ENCODE assay signal across 15 cellular contexts in the genomic region with DNA sequence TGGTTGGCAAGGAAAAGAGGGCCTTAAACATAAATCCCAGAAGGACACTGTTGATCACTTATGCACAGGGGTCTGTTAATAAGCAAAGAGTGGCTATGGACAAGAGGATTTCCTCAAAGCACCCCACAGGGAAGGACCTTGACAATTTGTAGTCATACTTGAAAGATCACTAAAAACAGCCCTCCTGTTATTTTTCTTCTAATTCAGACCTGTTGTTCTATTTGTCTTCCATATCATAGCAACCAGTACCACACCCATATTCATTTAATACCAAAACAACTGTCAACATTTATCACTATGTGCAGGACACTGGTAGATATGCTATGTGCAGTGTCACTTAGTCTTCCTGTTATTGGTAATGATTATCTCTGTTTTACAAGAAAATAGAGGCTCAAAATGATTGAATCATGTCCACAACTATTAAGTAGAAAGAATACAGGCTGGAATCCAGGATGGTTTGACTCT. TPM values are rescaled to one million over a fixed set of nuclear protein-coding genes. Genes with fewer than 3 reads are reported as not detected.
A peak's percentile ranks its signal among the peaks of the same experiment; 100 is the strongest.
DNase-seq lines count a peak whose midpoint lies in the region; ATAC-seq and TF ChIP-seq lines count a peak whose summit lies in the region.
"Had no signal": no experiment of that assay in that cellular context is flagged by ENCODE, and none has a peak within 500 bp of the region (broad histone marks: within the 10 kb centered on the region; RNA-seq: fewer than 3 reads in every experiment).

No MANE protein-coding gene starts in this region.

- H3K56ac ChIP-seq in H9 (ENCODE audit: insufficient read length, low read depth, low read length), result no peak overlapping the region

- H3K27me3 Mint-ChIP-seq in central memory CD8-positive, alpha-beta T cell, result no peaks in the 10 kb centered on the region
- no peaks in the 10 kb centered on the region for H3K27me3 Mint-ChIP-seq in naive B cell
- H3K27me3 Mint-ChIP-seq in activated CD8-positive, alpha-beta T cell treated with anti-CD3 and anti-CD28 coated beads for 36 hours, result no peaks in the 10 kb centered on the region
- peaks cover 2% of the 10 kb centered on the region; the same call in 1 of the 2 replicates for H3K27me3 Mint-ChIP-seq in H9 (ENCODE audit: low read depth)

- peaks cover 39% of the 10 kb centered on the region for H3K36me3 Mint-ChIP-seq in central memory CD8-positive, alpha-beta T cell (ENCODE audit: insufficient read depth)
- peaks cover 0 to 5% of the 10 kb centered on the region in 2 donors for H3K36me3 Mint-ChIP-seq in naive B cell
- H3K36me3 Mint-ChIP-seq in activated CD8-positive, alpha-beta T cell treated with anti-CD3 and anti-CD28 coated beads for 36 hours (ENCODE audit: low read depth), result peaks cover 5% of the 10 kb centered on the region
- peaks cover 0 to 22% (median 7%) of the 10 kb centered on the region in 3 experiments; a peak in 4 of 7 replicates for H3K36me3 Mint-ChIP-seq in H9 (ENCODE audit: insufficient read depth in 1 of 3, low read depth in 3 of 3)

- no peak overlapping the region for H3K23ac ChIP-seq in H9 (ENCODE audit: insufficient read length, low read depth, low read length)

- H3K79me2 ChIP-seq in ACC112 (ENCODE audit: control insufficient read depth, insufficient read depth, low read length, unreplicated experiment), result peaks cover 8% of the 10 kb centered on the region
- H3K79me2 ChIP-seq in H9 (ENCODE audit: insufficient read depth, low read length), result peaks cover 2% of the 10 kb centered on the region; the same call in 1 of the 2 replicates

- no peak overlapping the region for H3T11ph ChIP-seq in H9 (ENCODE audit: low read length)

- H3K4me1 ChIP-seq in ACC112 (ENCODE audit: control insufficient read depth, insufficient read depth, low read length, unreplicated experiment) (peaks cover 7% of the 10 kb centered on the region), H9 (ENCODE audit: insufficient read depth, low read length) (no peaks in the 10 kb centered on the region)
- H3K4me1 ChIP-seq: BE2C had no signal

- H2AFZ ChIP-seq in ACC112 (ENCODE audit: low read length, unreplicated experiment) (no peak overlapping the region), H9 (ENCODE audit: low read length) (no peak overlapping the region)

- H3K14ac ChIP-seq in H9 (ENCODE audit: insufficient read depth, low read length), result no peak overlapping the region

- H3K9me3 Mint-ChIP-seq in central memory CD8-positive, alpha-beta T cell, result no peaks in the 10 kb centered on the region
- H3K9me3 Mint-ChIP-seq in naive B cell (no peaks in the 10 kb centered on the region), H9 (no peaks in the 10 kb centered on the region; a peak in 1 of 5 replicates)
- no peaks in the 10 kb centered on the region for H3K9me3 Mint-ChIP-seq in activated CD8-positive, alpha-beta T cell treated with anti-CD3 and anti-CD28 coated beads for 36 hours

- H2BK15ac ChIP-seq in H9 (ENCODE audit: low read depth, low read length), result no peak overlapping the region

- H3K9ac ChIP-seq in H9 (ENCODE audit: extremely low read depth, insufficient read length, low read length), result no peak overlapping the region

- no peak overlapping the region for H3K4me3 ChIP-seq in ACC112 (ENCODE audit: low read depth, low read length)
- H3K4me3 ChIP-seq: ascending aorta, ovary had no signal

- peak overlapping the region; percentile 65 for H3K27ac ChIP-seq in ACC112 (ENCODE audit: low read depth, low read length)
- H3K27ac ChIP-seq in H9 (ENCODE audit: insufficient read length, low read depth, low read length), result no peak overlapping the region
- H3K27ac ChIP-seq: ascending aorta, ovary had no signal

- no peak overlapping the region for H3K18ac ChIP-seq in H9 (ENCODE audit: insufficient read length, low read depth, low read length)

- POLR2A ChIA-PET in activated CD8-positive, alpha-beta T cell treated with anti-CD3 and anti-CD28 coated beads for 36 hours (lab: Charles Lee), result no interaction called here

- H3K27me3 ChIP-seq in ACC112 (ENCODE audit: insufficient read depth, low read length) (no peaks in the 10 kb centered on the region), H9 (ENCODE audit: insufficient read depth, low read length) (no peaks in the 10 kb centered on the region)
- H3K27me3 ChIP-seq: ascending aorta, BE2C, ovary had no signal

- ATAC-seq in central memory CD8-positive, alpha-beta T cell (replicated peaks; ENCODE audit: extremely low read depth, poor library complexity, severe bottlenecking), result no peak
- ATAC-seq in naive B cell (ENCODE audit: low read depth in 2 of 2), result peak in 1 of 2 donors; percentile 6
- ATAC-seq in activated CD8-positive, alpha-beta T cell treated with anti-CD3 and anti-CD28 coated beads for 36 hours, result no peak

- no peak overlapping the region for H4K8ac ChIP-seq in H9 (replicated peaks; ENCODE audit: insufficient read length, low read depth, low read length)

- no peaks in the 10 kb centered on the region for H4K20me1 ChIP-seq in H9 (ENCODE audit: control insufficient read depth, insufficient read depth, insufficient read length)

- TF ChIP-seq CTCF in activated CD8-positive, alpha-beta T cell treated with anti-CD3 and anti-CD28 coated beads for 36 hours (IDR thresholded peaks at IDR 0.05), result no peak
- no peak for TF ChIP-seq CTCF in H9 (conservative IDR thresholded peaks at IDR 0.05)

- CTCF ChIA-PET in activated CD8-positive, alpha-beta T cell treated with anti-CD3 and anti-CD28 coated beads for 36 hours (lab: Charles Lee), result interaction anchor here (1.4 to 6.2 kb wide), 2 partner anchors 10 to 200 kb away, joined by 9 to 114 read pairs; no protein-coding TSS in a partner anchor

- H3K9me3 ChIP-seq in H9 (ENCODE audit: control insufficient read depth, low read depth, low read length), result no peaks in the 10 kb centered on the region
- H3K9me3 ChIP-seq: ascending aorta, BE2C, ovary had no signal

- no peak overlapping the region for H2BK20ac ChIP-seq in H9 (ENCODE audit: low read depth, low read length, poor library complexity, severe bottlenecking)

- no peak overlapping the region for H2BK12ac ChIP-seq in H9 (ENCODE audit: insufficient read length, low read depth, low read length)

- no peak overlapping the region for H2BK120ac ChIP-seq in H9 (ENCODE audit: low read depth, low read length, poor library complexity, severe bottlenecking)

- no peak overlapping the region for H3K4me3 Mint-ChIP-seq in central memory CD8-positive, alpha-beta T cell
- peak overlapping the region in 2 of 8 donors; percentile 54 to 78 for H3K4me3 Mint-ChIP-seq in naive B cell
- no peak overlapping the region for H3K4me3 Mint-ChIP-seq in activated CD8-positive, alpha-beta T cell treated with anti-CD3 and anti-CD28 coated beads for 36 hours
- H3K4me3 Mint-ChIP-seq in H9, result no peak overlapping the region

- no peak overlapping the region for H2BK5ac ChIP-seq in H9 (ENCODE audit: insufficient read length, low read length)

- H3K23me2 ChIP-seq in H9 (ENCODE audit: insufficient read length, low read depth, low read length, poor library complexity, severe bottlenecking), result peaks cover 7% of the 10 kb centered on the region

- H3K27ac Mint-ChIP-seq in central memory CD8-positive, alpha-beta T cell (ENCODE audit: low read depth), result peak overlapping the region; percentile 77
- H3K27ac Mint-ChIP-seq in naive B cell (peak overlapping the region in 5 of 6 donors; percentile 13 to 96 (median 44)), H9 (0 out of 7 replicates have a peak overlapping the region, but pooled peaks of 1 of the 3 experiments have one; percentile 4)
- no peak overlapping the region for H3K27ac Mint-ChIP-seq in activated CD8-positive, alpha-beta T cell treated with anti-CD3 and anti-CD28 coated beads for 36 hours

- peaks cover 7% of the 10 kb centered on the region for H3K36me3 ChIP-seq in ACC112 (ENCODE audit: insufficient read depth, low read length)
- H3K36me3 ChIP-seq: ovary had no signal

- intact Hi-C loops in activated CD8-positive, alpha-beta T cell treated with anti-CD3 and anti-CD28 coated beads for 36 hours (cut with micrococcal nuclease), result no loop called here

- no peaks in the 10 kb centered on the region for H3K79me1 ChIP-seq in H9 (ENCODE audit: insufficient read depth, low read depth, low read length, poor library complexity, severe bottlenecking)

- no peak overlapping the region for H2AK5ac ChIP-seq in H9 (ENCODE audit: insufficient read length, low read length)

- DNase-seq in HT-29 (ENCODE audit: low spot score) (peak; percentile 48), naive B cell (no peak), hypothalamus (lab: John Stamatoyannopoulos, UW) (no peak), H9 (no peak), NCI-H2081 (lab: John Stamatoyannopoulos, UW) (no peak)
- DNase-seq in central memory CD8-positive, alpha-beta T cell (ENCODE audit: low spot score in 2 of 2), result no peak
- no peak for DNase-seq in activated CD8-positive, alpha-beta T cell treated with anti-CD3 and anti-CD28 coated beads for 36 hours
- DNase-seq: activated CD4-positive, CD25-positive, alpha-beta regulatory T cell; BE2C; glutamatergic neuron; NCI-H2107; NK-92 treated with Interleukin-12 subunit alpha and Interleukin-12 subunit beta, amount 100 ng/mL, for 24 hours; ovary had no signal

- no peak overlapping the region for H4K91ac ChIP-seq in H9 (ENCODE audit: insufficient read length, low read depth, low read length)

- H3K4ac ChIP-seq in H9 (ENCODE audit: low read depth, low read length), result no peak overlapping the region

- H3K4me1 Mint-ChIP-seq in central memory CD8-positive, alpha-beta T cell, result peaks cover 38% of the 10 kb centered on the region
- peaks cover 20 to 43% (median 40%) of the 10 kb centered on the region in 3 donors for H3K4me1 Mint-ChIP-seq in naive B cell
- H3K4me1 Mint-ChIP-seq in activated CD8-positive, alpha-beta T cell treated with anti-CD3 and anti-CD28 coated beads for 36 hours (ENCODE audit: low read depth), result peaks cover 22% of the 10 kb centered on the region
- H3K4me1 Mint-ChIP-seq in H9, result peaks cover 13 to 15% of the 10 kb centered on the region in 2 experiments

- no peak overlapping the region for H4K5ac ChIP-seq in H9 (ENCODE audit: insufficient read length, low read depth, low read length)

- no peak overlapping the region for H3K4me2 ChIP-seq in H9 (ENCODE audit: insufficient read depth, insufficient read length, low read length)

RNA-seq across cellular contexts. Expression of gene DYNLRB1, which starts 3.2 kb away (rescaled TPM):
- total RNA-seq in HT-29 (2014; rRNA removed; shearing (Covaris generic)), result 392 and 436 TPM in 2 replicates
- 100 to 1,000 TPM; 216 to 265 (median 253) TPM for polyA plus RNA-seq in naive B cell (ENCODE audit: low read depth in 6 of 6)
- total RNA-seq in activated CD8-positive, alpha-beta T cell treated with anti-CD3 and anti-CD28 coated beads for 36 hours, result 10 to 100 TPM; 66.6 to 70.9 TPM
- 200 and 209 TPM in 2 replicates for total RNA-seq in H9 (2021)

RNA-seq across cellular contexts. Expression of gene MAP1LC3A, which starts 45.5 kb away (rescaled TPM):
- 9.3 and 12.6 TPM in 2 replicates for total RNA-seq in HT-29 (2014; rRNA removed; shearing (Covaris generic))
- 1 to 10 TPM in 4 of 6 donors, under 1 TPM in 2; 0.49 to 3.5 (median 1.8) TPM for polyA plus RNA-seq in naive B cell (ENCODE audit: low read depth in 6 of 6)
- total RNA-seq in activated CD8-positive, alpha-beta T cell treated with anti-CD3 and anti-CD28 coated beads for 36 hours, result 1 to 10 TPM in 1 of 2 experiments, under 1 TPM in 1; 0.92 to 1.0 TPM
- total RNA-seq in H9 (2021), result 24.3 and 25.9 TPM in 2 replicates
